Comparison of ENCODE assay signal across 18 cellular contexts in genomic region chr7:154795437-154795836, GRCh38.
"Had no signal": no experiment of that assay in that cellular context is flagged by ENCODE, and none has a peak within 500 bp of the region (broad histone marks: within the 10 kb centered on the region; RNA-seq: fewer than 3 reads in every experiment).

No MANE protein-coding gene starts in this region.

- H3K4me1 ChIP-seq: right atrium auricular region had no signal

- H3K27ac ChIP-seq: esophagus muscularis mucosa, left lung, neutrophil, right atrium auricular region, transverse colon had no signal

- H3K4me3 ChIP-seq: esophagus muscularis mucosa, left lung, right atrium auricular region, transverse colon had no signal

- ATAC-seq: activated CD8-positive, alpha-beta T cell treated with anti-CD3 and anti-CD28 coated beads, Interleukin-2, amount 10 ng/mL, durations not matched to agents 7 days and 5 days; activated naive CD4-positive, alpha-beta T cell treated with anti-CD3 and anti-CD28 coated beads, Interleukin-2, amount 50 U/mL, for 72 hours; activated T-cell treated with anti-CD3 and anti-CD28 coated beads, Interleukin-2, amount 50 U/mL, for 72 hours; left lung; naive thymus-derived CD8-positive, alpha-beta T cell; stimulated activated naive B cell treated with anti-CD40 and anti-IgM and Interleukin-4, amounts not matched to agents 10 μg/mL and 1 μg/mL and 100 μg/mL, for 72 hours had no signal

- H3K27me3 ChIP-seq: right atrium auricular region, transverse colon had no signal

- H3K36me3 ChIP-seq: left lung, neutrophil, right atrium auricular region, transverse colon had no signal

- DNase-seq: activated B cell treated with CpG ODN at 0.5 μM for 24 hours; activated CD4-positive, alpha-beta T cell treated with anti-CD3 and anti-CD28 coated beads for 48 hours; activated CD8-positive, alpha-beta memory T cell treated with anti-CD3 and anti-CD28 coated beads, Interleukin-2, amount 50 U/mL, for 4 hours; activated CD8-positive, alpha-beta T cell treated with anti-CD3 and anti-CD28 coated beads, Interleukin-2, amount 10 ng/mL, durations not matched to agents 7 days and 5 days; activated gamma-delta T cell; activated T-cell treated with anti-CD3 and anti-CD28 coated beads, Interleukin-2, amount 50 U/mL, for 72 hours; hippocampal formation; kidney; left lung; mammary epithelial cell; naive thymus-derived CD8-positive, alpha-beta T cell; stimulated activated CD4-positive, alpha-beta T cell treated with anti-CD3 and anti-CD28 coated beads, Interleukin-2, amount 100 ng/mL, for 48 hours; stimulated activated naive B cell treated with anti-CD40 and anti-IgM and Interleukin-4, amounts not matched to agents 10 μg/mL and 1 μg/mL and 100 μg/mL, for 72 hours; transverse colon had no signal

- H3K9me3 ChIP-seq: esophagus muscularis mucosa, left lung, neutrophil, right atrium auricular region, transverse colon had no signal
